Comparison of ENCODE assay signal across 9 cellular contexts in the genomic region with DNA sequence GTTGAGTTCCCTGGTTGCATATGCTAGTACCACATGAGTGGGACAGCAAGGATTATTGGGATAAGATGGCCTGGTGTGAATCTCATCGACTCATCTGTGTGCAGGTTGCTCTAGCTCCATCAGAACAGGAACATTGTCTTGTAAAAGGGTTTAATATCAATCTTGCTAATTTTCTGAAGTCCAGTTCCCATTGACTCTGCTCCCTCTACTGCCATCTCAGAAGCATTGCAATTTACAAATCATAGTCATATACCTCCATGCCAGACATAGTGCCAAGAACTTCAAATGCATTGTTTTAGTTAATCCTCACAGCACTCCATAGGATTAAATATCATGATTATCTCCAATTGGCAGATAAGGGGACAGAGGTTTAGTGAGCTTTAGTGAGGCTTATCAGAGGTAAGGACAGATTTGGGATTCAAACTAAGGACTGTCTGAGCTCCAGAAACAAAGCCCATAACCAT. TPM values are rescaled to one million over a fixed set of nuclear protein-coding genes. Genes with fewer than 3 reads are reported as not detected.
A peak's percentile ranks its signal among the peaks of the same experiment; 100 is the strongest.
DNase-seq lines count a peak whose midpoint lies in the region; ATAC-seq and TF ChIP-seq lines count a peak whose summit lies in the region.
"Had no signal": no experiment of that assay in that cellular context is flagged by ENCODE, and none has a peak within 500 bp of the region (broad histone marks: within the 10 kb centered on the region; RNA-seq: fewer than 3 reads in every experiment).

No MANE protein-coding gene starts in this region.

- peak; percentile 82 for TF ChIP-seq CTCF in fibroblast of mammary gland (conservative IDR thresholded peaks at IDR 0.05; ENCODE audit: control insufficient read depth, insufficient read depth, low read depth, low read length)
- peak; percentile 26 to 73 (median 54) for TF ChIP-seq CTCF in spleen (IDR thresholded peaks at IDR 0.05 in 8 of 11, conservative IDR thresholded peaks at IDR 0.05 in 3 of 11)

- H3K9me3 ChIP-seq in spleen: no peaks in the 10 kb centered on the region

- H3K36me3 ChIP-seq in spleen: no peaks in the 10 kb centered on the region

- no peak overlapping the region for H3K27ac ChIP-seq in spleen
- H3K27ac ChIP-seq: skin epidermis had no signal

- peak; percentile 54 for DNase-seq in D341Med (ENCODE audit: low spot score)
- peak; percentile 91 to 97 for DNase-seq in Kasumi-1 (lab: John Stamatoyannopoulos, UW)
- peak; percentile 72 for DNase-seq in SKM-1 treated with dmso at 0.1 percent for 144 hours (lab: John Stamatoyannopoulos, UW; ENCODE audit: unreplicated experiment)
- peak; percentile 74 for DNase-seq in fibroblast of mammary gland (ENCODE audit: low read depth)
- no peak for DNase-seq in spleen
- no peak for DNase-seq in stimulated activated CD4-positive, alpha-beta T cell treated with anti-CD3 and anti-CD28 coated beads, Interleukin-2, amount 100 ng/mL, for 48 hours

- intact Hi-C loops in spleen (cut with DNase I; ENCODE audit: low total_unique reads): no loop called here

- TF ChIP-seq POLR2A in spleen (IDR thresholded peaks at IDR 0.05): no peak

- H3K4me3 ChIP-seq in fibroblast of mammary gland (ENCODE audit: control insufficient read depth, low read depth, low read length) (no peak overlapping the region), spleen (no peak overlapping the region)
- H3K4me3 ChIP-seq: skin epidermis had no signal

- H3K4me1 ChIP-seq in spleen: peaks cover 0 to 43% (median 20%) of the 10 kb centered on the region in 6 donors

- ATAC-seq in GM19023 (IDR thresholded peaks at IDR 0.05; ENCODE audit: unreplicated experiment) (peak; percentile 42), HG03439 (IDR thresholded peaks at IDR 0.05; ENCODE audit: unreplicated experiment) (no peak)

- WGBS in spleen, 5 donors: 24 to 43% (median 32%) methylated on average over 1 of the region's 1 CpG

- no peaks in the 10 kb centered on the region for H3K27me3 ChIP-seq in spleen (replicated peaks in 1 of 7)

RNA-seq across cellular contexts. Expression of a gene that starts 4.8 kb away (rescaled TPM):
- total RNA-seq in spleen: 10 to 100 TPM; 22.0 to 36.7 (median 27.2) TPM
- 1 to 10 TPM; 4.0 to 4.6 (median 4.1) TPM for polyA plus RNA-seq in spleen

Comparison
In these comparisons a context has a peak if more than half of its experiments do, and no peak if none do; other contexts are left out.
1. DNase-seq: peak in D341Med (single experiment), Kasumi-1 (2 of 2), SKM-1 treated with dmso at 0.1 percent for 144 hours (single experiment) and fibroblast of mammary gland (single experiment); none in spleen (single experiment) and stimulated activated CD4-positive, alpha-beta T cell treated with anti-CD3 and anti-CD28 coated beads, Interleukin-2, amount 100 ng/mL, for 48 hours (0 of 2).